In genomic region chr12:79409562-79409961, GRCh38 we compare ENCODE assay signal across 11 cellular contexts.
DNase-seq lines count a peak whose midpoint lies in the region; ATAC-seq and TF ChIP-seq lines count a peak whose summit lies in the region.
"Had no signal": no experiment of that assay in that cellular context is flagged by ENCODE, and none has a peak within 500 bp of the region (broad histone marks: within the 10 kb centered on the region; RNA-seq: fewer than 3 reads in every experiment).

No MANE protein-coding gene starts in this region.

- H3K9ac ChIP-seq in iPS-18a (ENCODE audit: low read length) = peak overlapping the region; percentile 29

- ATAC-seq in activated T-cell treated with anti-CD3 and anti-CD28 coated beads, Interleukin-2, amount 50 U/mL, for 4 hours = no peak
- ATAC-seq: natural killer cell treated with Interleukin-12 subunit alpha and Interleukin-12 subunit beta and Interleukin-15 and Interleukin-18, amount 100 ng/mL, for 72 hours had no signal

- DNase-seq in HCEC 1CT = peak; percentile 89
- DNase-seq in testis = peak; percentile 22
- DNase-seq in NCI-H1694 treated with DMSO at 0.1 percent for 48 hours (lab: John Stamatoyannopoulos, UW) = no peak
- DNase-seq in activated CD4-positive, alpha-beta T cell treated with anti-CD3 and anti-CD28 coated beads, Interleukin-2, amount 10 ng/mL, durations not matched to agents 7 days and 5 days = no peak
- DNase-seq in activated T-cell treated with anti-CD3 and anti-CD28 coated beads, Interleukin-2, amount 50 U/mL, for 4 hours = no peak
- DNase-seq in GM10266 (ENCODE audit: extremely low spot score) = no peak
- DNase-seq: activated CD4-positive, alpha-beta memory T cell treated with anti-CD3 and anti-CD28 coated beads, Interleukin-2, amount 10 ng/mL, durations not matched to agents 7 days and 5 days; DMS 273 treated with DMSO at 0.1 percent for 48 hours had no signal

- peak overlapping the region; percentile 24 to 94 (median 60) for H3K27ac Mint-ChIP-seq in brain
- no peak overlapping the region for H3K27ac Mint-ChIP-seq in activated CD4-positive, alpha-beta T cell treated with anti-CD3 and anti-CD28 coated beads, Interleukin-2, amount 10 ng/mL, durations not matched to agents 7 days and 5 days
- H3K27ac Mint-ChIP-seq: activated CD4-positive, alpha-beta memory T cell treated with anti-CD3 and anti-CD28 coated beads, Interleukin-2, amount 10 ng/mL, durations not matched to agents 7 days and 5 days; natural killer cell treated with Interleukin-12 subunit alpha and Interleukin-12 subunit beta and Interleukin-15 and Interleukin-18, amount 100 ng/mL, for 72 hours had no signal

- H3K4me1 Mint-ChIP-seq in brain = peaks cover 37% of the 10 kb centered on the region
- no peaks in the 10 kb centered on the region for H3K4me1 Mint-ChIP-seq in activated CD4-positive, alpha-beta T cell treated with anti-CD3 and anti-CD28 coated beads, Interleukin-2, amount 10 ng/mL, durations not matched to agents 7 days and 5 days
- no peaks in the 10 kb centered on the region for H3K4me1 Mint-ChIP-seq in activated T-cell treated with anti-CD3 and anti-CD28 coated beads, Interleukin-2, amount 50 U/mL, for 4 hours (ENCODE audit: low read depth)
- H3K4me1 Mint-ChIP-seq: activated CD4-positive, alpha-beta memory T cell treated with anti-CD3 and anti-CD28 coated beads, Interleukin-2, amount 10 ng/mL, durations not matched to agents 7 days and 5 days had no signal

- TF ChIP-seq CTCF in brain (conservative IDR thresholded peaks at IDR 0.05) = no peak
- TF ChIP-seq CTCF in testis (IDR thresholded peaks at IDR 0.05) = no peak
- no peak for TF ChIP-seq CTCF in GM10266 (IDR thresholded peaks at IDR 0.05; ENCODE audit: control insufficient read depth, insufficient read depth, low read depth, missing control alignments)

- TF ChIP-seq POLR2A in testis (IDR thresholded peaks at IDR 0.05) = no peak

- H3K4me3 ChIP-seq in iPS-18a (ENCODE audit: low read length) = no peak overlapping the region
- H3K4me3 ChIP-seq in testis = no peak overlapping the region

- H3K4me3 Mint-ChIP-seq in brain = peak overlapping the region in 3 of 5 experiments; percentile 10 to 57 (median 42)
- H3K4me3 Mint-ChIP-seq in activated CD4-positive, alpha-beta T cell treated with anti-CD3 and anti-CD28 coated beads, Interleukin-2, amount 10 ng/mL, durations not matched to agents 7 days and 5 days = no peak overlapping the region
- no peak overlapping the region for H3K4me3 Mint-ChIP-seq in activated T-cell treated with anti-CD3 and anti-CD28 coated beads, Interleukin-2, amount 50 U/mL, for 4 hours
- H3K4me3 Mint-ChIP-seq: activated CD4-positive, alpha-beta memory T cell treated with anti-CD3 and anti-CD28 coated beads, Interleukin-2, amount 10 ng/mL, durations not matched to agents 7 days and 5 days; natural killer cell treated with Interleukin-12 subunit alpha and Interleukin-12 subunit beta and Interleukin-15 and Interleukin-18, amount 100 ng/mL, for 72 hours had no signal

- no peaks in the 10 kb centered on the region for H3K9me3 Mint-ChIP-seq in brain
- H3K9me3 Mint-ChIP-seq in activated CD4-positive, alpha-beta T cell treated with anti-CD3 and anti-CD28 coated beads, Interleukin-2, amount 10 ng/mL, durations not matched to agents 7 days and 5 days = no peaks in the 10 kb centered on the region
- H3K9me3 Mint-ChIP-seq in activated T-cell treated with anti-CD3 and anti-CD28 coated beads, Interleukin-2, amount 50 U/mL, for 4 hours = no peaks in the 10 kb centered on the region
- H3K9me3 Mint-ChIP-seq: activated CD4-positive, alpha-beta memory T cell treated with anti-CD3 and anti-CD28 coated beads, Interleukin-2, amount 10 ng/mL, durations not matched to agents 7 days and 5 days; natural killer cell treated with Interleukin-12 subunit alpha and Interleukin-12 subunit beta and Interleukin-15 and Interleukin-18, amount 100 ng/mL, for 72 hours had no signal

- H3K4me1 ChIP-seq in iPS-18a (ENCODE audit: control insufficient read depth, low read depth, low read length) = peaks cover 24% of the 10 kb centered on the region
- H3K4me1 ChIP-seq in testis = no peaks in the 10 kb centered on the region

- H3K36me3 ChIP-seq in iPS-18a (ENCODE audit: control insufficient read depth, low read depth, low read length) (no peaks in the 10 kb centered on the region), testis (ENCODE audit: low read depth, missing control alignments) (no peaks in the 10 kb centered on the region)

- peak overlapping the region; percentile 84 for H3K27ac ChIP-seq in iPS-18a (ENCODE audit: low read length)
- peak overlapping the region in 1 of 2 donors; percentile 62 for H3K27ac ChIP-seq in testis

- CTCF ChIA-PET in activated CD4-positive, alpha-beta T cell treated with anti-CD3 and anti-CD28 coated beads, Interleukin-2, amount 10 ng/mL, durations not matched to agents 7 days and 5 days (lab: Charles Lee) = no interaction called here

- H3K9me3 ChIP-seq in iPS-18a (ENCODE audit: control insufficient read depth, low read depth, low read length) = no peaks in the 10 kb centered on the region
- H3K9me3 ChIP-seq in testis = no peaks in the 10 kb centered on the region

- WGBS in testis, 2 donors = 34 to 40% methylated on average over 2 of the region's 2 CpGs

- intact Hi-C loops in testis (cut with DNase I; ENCODE audit: low total_unique reads) = no loop called here

- POLR2A ChIA-PET in activated CD4-positive, alpha-beta T cell treated with anti-CD3 and anti-CD28 coated beads, Interleukin-2, amount 10 ng/mL, durations not matched to agents 7 days and 5 days (lab: Charles Lee) = no interaction called here

- H3K36me3 Mint-ChIP-seq in brain = no peaks in the 10 kb centered on the region
- H3K36me3 Mint-ChIP-seq in activated CD4-positive, alpha-beta T cell treated with anti-CD3 and anti-CD28 coated beads, Interleukin-2, amount 10 ng/mL, durations not matched to agents 7 days and 5 days (ENCODE audit: low read depth) = no peaks in the 10 kb centered on the region
- H3K36me3 Mint-ChIP-seq in activated T-cell treated with anti-CD3 and anti-CD28 coated beads, Interleukin-2, amount 50 U/mL, for 4 hours (ENCODE audit: insufficient read depth) = no peaks in the 10 kb centered on the region
- H3K36me3 Mint-ChIP-seq: natural killer cell treated with Interleukin-12 subunit alpha and Interleukin-12 subunit beta and Interleukin-15 and Interleukin-18, amount 100 ng/mL, for 72 hours had no signal

- H3K27me3 Mint-ChIP-seq in brain = no peaks in the 10 kb centered on the region
- H3K27me3 Mint-ChIP-seq in activated CD4-positive, alpha-beta T cell treated with anti-CD3 and anti-CD28 coated beads, Interleukin-2, amount 10 ng/mL, durations not matched to agents 7 days and 5 days = no peaks in the 10 kb centered on the region
- no peaks in the 10 kb centered on the region for H3K27me3 Mint-ChIP-seq in activated T-cell treated with anti-CD3 and anti-CD28 coated beads, Interleukin-2, amount 50 U/mL, for 4 hours (ENCODE audit: low read depth)
- H3K27me3 Mint-ChIP-seq: activated CD4-positive, alpha-beta memory T cell treated with anti-CD3 and anti-CD28 coated beads, Interleukin-2, amount 10 ng/mL, durations not matched to agents 7 days and 5 days; natural killer cell treated with Interleukin-12 subunit alpha and Interleukin-12 subunit beta and Interleukin-15 and Interleukin-18, amount 100 ng/mL, for 72 hours had no signal

- H3K27me3 ChIP-seq in iPS-18a (ENCODE audit: control insufficient read depth, insufficient read depth, low read length) (no peaks in the 10 kb centered on the region), testis (no peaks in the 10 kb centered on the region)

Comparison
In these comparisons a context has a peak if more than half of its experiments do, and no peak if none do; other contexts are left out.
1. DNase-seq: peak in HCEC 1CT (single experiment) and testis (single experiment); none in NCI-H1694 treated with DMSO at 0.1 percent for 48 hours (single experiment), activated CD4-positive, alpha-beta T cell treated with anti-CD3 and anti-CD28 coated beads, Interleukin-2, amount 10 ng/mL, durations not matched to agents 7 days and 5 days (single experiment), activated T-cell treated with anti-CD3 and anti-CD28 coated beads, Interleukin-2, amount 50 U/mL, for 4 hours (single experiment) and GM10266 (single experiment).
2. H3K4me3 Mint-ChIP-seq: peak in brain (3 of 5); none in activated CD4-positive, alpha-beta T cell treated with anti-CD3 and anti-CD28 coated beads, Interleukin-2, amount 10 ng/mL, durations not matched to agents 7 days and 5 days (single experiment) and activated T-cell treated with anti-CD3 and anti-CD28 coated beads, Interleukin-2, amount 50 U/mL, for 4 hours (single experiment).